Comparison of ENCODE assay signal across 18 cellular contexts in the genomic region with DNA sequence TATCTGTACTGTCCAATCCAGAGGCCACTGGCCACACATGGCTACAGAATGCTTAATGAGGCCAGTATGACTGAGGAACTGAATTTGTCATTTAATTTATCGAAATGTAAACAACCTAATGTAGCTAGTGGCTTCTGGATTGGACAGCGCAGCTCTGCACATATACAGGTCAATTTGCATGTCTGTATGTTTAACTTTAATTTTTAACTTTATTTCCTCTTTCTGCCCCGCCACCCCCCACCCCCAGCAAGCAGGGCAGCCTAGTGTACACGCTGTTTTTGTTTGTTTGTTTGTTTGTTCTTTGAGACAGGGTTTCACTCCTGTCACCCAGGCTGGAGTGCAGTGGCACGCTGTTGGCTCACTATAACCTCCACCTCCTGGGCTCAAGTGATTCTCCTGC. TPM values are rescaled to one million over a fixed set of nuclear protein-coding genes. Genes with fewer than 3 reads are reported as not detected.
DNase-seq lines count a peak whose midpoint lies in the region; ATAC-seq and TF ChIP-seq lines count a peak whose summit lies in the region.
"Had no signal": no experiment of that assay in that cellular context is flagged by ENCODE, and none has a peak within 500 bp of the region (broad histone marks: within the 10 kb centered on the region; RNA-seq: fewer than 3 reads in every experiment).

No MANE protein-coding gene starts in this region.

- peaks cover 16 to 23% (median 21%) of the 10 kb centered on the region in 3 donors for H3K4me1 Mint-ChIP-seq in IgD-negative memory B cell
- H3K4me1 Mint-ChIP-seq in naive B cell, result peaks cover 9 to 23% (median 14%) of the 10 kb centered on the region in 3 donors
- H3K4me1 Mint-ChIP-seq in mesothelial cell of epicardium, result no peaks in the 10 kb centered on the region
- peaks cover 3% of the 10 kb centered on the region in 2 donors for H3K4me1 Mint-ChIP-seq in effector memory CD8-positive, alpha-beta T cell (ENCODE audit: low read depth in 2 of 2)
- H3K4me1 Mint-ChIP-seq: activated CD4-positive, alpha-beta T cell treated with anti-CD3 and anti-CD28 coated beads, Interleukin-2, amount 10 ng/mL, durations not matched to agents 7 days and 5 days had no signal

- H3K4me3 Mint-ChIP-seq in IgD-negative memory B cell, result peak overlapping the region; percentile 21 to 89 (median 60)
- H3K4me3 Mint-ChIP-seq in naive B cell, result peak overlapping the region in 7 of 8 donors; percentile 16 to 86 (median 66)
- no peak overlapping the region for H3K4me3 Mint-ChIP-seq in mesothelial cell of epicardium
- H3K4me3 Mint-ChIP-seq in effector memory CD8-positive, alpha-beta T cell, result no peak overlapping the region
- H3K4me3 Mint-ChIP-seq: activated CD4-positive, alpha-beta T cell treated with anti-CD3 and anti-CD28 coated beads, Interleukin-2, amount 10 ng/mL, durations not matched to agents 7 days and 5 days; stimulated activated naive CD8-positive, alpha-beta T cell treated with anti-CD3 and anti-CD28 coated beads, Interleukin-15, Interleukin-2, amounts not matched to agents 100 ng/mL and 50 ng/mL, for 24 hours; type B pancreatic cell had no signal

- peak; percentile 31 for ATAC-seq in GM18907 (IDR thresholded peaks at IDR 0.05; ENCODE audit: unreplicated experiment)
- peak; percentile 47 for ATAC-seq in HG02610 (IDR thresholded peaks at IDR 0.05; ENCODE audit: unreplicated experiment)
- peak in 1 of 2 donors; percentile 42 for ATAC-seq in naive B cell (ENCODE audit: low read depth in 2 of 2)
- ATAC-seq in effector memory CD8-positive, alpha-beta T cell (replicated peaks), result no peak
- no peak for ATAC-seq in GM18870 (IDR thresholded peaks at IDR 0.05; ENCODE audit: unreplicated experiment)
- ATAC-seq: right cardiac atrium had no signal

- H3K36me3 Mint-ChIP-seq in IgD-negative memory B cell (peaks cover 9% of the 10 kb centered on the region), naive B cell (peaks cover 6 to 9% of the 10 kb centered on the region in 2 donors), mesothelial cell of epicardium (peaks cover 46% of the 10 kb centered on the region)
- H3K36me3 Mint-ChIP-seq in effector memory CD8-positive, alpha-beta T cell (ENCODE audit: insufficient read depth), result peaks cover 13% of the 10 kb centered on the region

- TF ChIP-seq CTCF in mesothelial cell of epicardium (IDR thresholded peaks at IDR 0.05; ENCODE audit: unreplicated experiment), result no peak

- peaks cover 0 to 7% (median 4%) of the 10 kb centered on the region in 3 donors for H3K9me3 Mint-ChIP-seq in IgD-negative memory B cell
- peaks cover 0 to 11% (median 7%) of the 10 kb centered on the region in 7 donors for H3K9me3 Mint-ChIP-seq in naive B cell
- H3K9me3 Mint-ChIP-seq in mesothelial cell of epicardium, result peaks cover 11% of the 10 kb centered on the region
- no peaks in the 10 kb centered on the region for H3K9me3 Mint-ChIP-seq in effector memory CD8-positive, alpha-beta T cell

- no peak for DNase-seq in naive B cell
- DNase-seq in mesothelial cell of epicardium (ENCODE audit: low spot score in 2 of 2, unreplicated experiment in 2 of 2), result no peak
- DNase-seq in effector memory CD8-positive, alpha-beta T cell, result no peak
- DNase-seq in NCI-H1417 treated with DMSO at 0.1 percent for 48 hours (lab: John Stamatoyannopoulos, UW), result no peak
- DNase-seq: activated CD4-positive, alpha-beta T cell treated with anti-CD3 and anti-CD28 coated beads, Interleukin-2, amount 10 ng/mL, durations not matched to agents 7 days and 5 days; activated CD8-positive, alpha-beta memory T cell treated with anti-CD3 and anti-CD28 coated beads, Interleukin-2, amount 50 U/mL, for 4 hours; esophagus squamous epithelium; GOT3; NCI-H1417; NCI-H774; right cardiac atrium; SK-N-SH had no signal

- H3K27ac Mint-ChIP-seq in IgD-negative memory B cell, result peak overlapping the region; percentile 35 to 95 (median 81)
- peak overlapping the region in 5 of 6 donors; percentile 27 to 89 (median 72) for H3K27ac Mint-ChIP-seq in naive B cell
- no peak overlapping the region for H3K27ac Mint-ChIP-seq in mesothelial cell of epicardium
- no peak overlapping the region for H3K27ac Mint-ChIP-seq in effector memory CD8-positive, alpha-beta T cell
- H3K27ac Mint-ChIP-seq: activated CD4-positive, alpha-beta T cell treated with anti-CD3 and anti-CD28 coated beads, Interleukin-2, amount 10 ng/mL, durations not matched to agents 7 days and 5 days; stimulated activated naive CD8-positive, alpha-beta T cell treated with anti-CD3 and anti-CD28 coated beads, Interleukin-15, Interleukin-2, amounts not matched to agents 100 ng/mL and 50 ng/mL, for 24 hours; type B pancreatic cell had no signal

- no peaks in the 10 kb centered on the region for H3K27me3 Mint-ChIP-seq in IgD-negative memory B cell
- H3K27me3 Mint-ChIP-seq in naive B cell, result no peaks in the 10 kb centered on the region
- no peaks in the 10 kb centered on the region for H3K27me3 Mint-ChIP-seq in mesothelial cell of epicardium (ENCODE audit: low read depth)
- no peaks in the 10 kb centered on the region for H3K27me3 Mint-ChIP-seq in effector memory CD8-positive, alpha-beta T cell
- H3K27me3 Mint-ChIP-seq: activated CD4-positive, alpha-beta T cell treated with anti-CD3 and anti-CD28 coated beads, Interleukin-2, amount 10 ng/mL, durations not matched to agents 7 days and 5 days; stimulated activated naive CD8-positive, alpha-beta T cell treated with anti-CD3 and anti-CD28 coated beads, Interleukin-15, Interleukin-2, amounts not matched to agents 100 ng/mL and 50 ng/mL, for 24 hours; type B pancreatic cell had no signal

RNA-seq across cellular contexts. Expression of a gene that starts 15.5 kb away (rescaled TPM):
- 2.4 TPM for polyA plus RNA-seq in IgD-negative memory B cell
- polyA plus RNA-seq in naive B cell (ENCODE audit: low read depth in 6 of 6), result 1 to 10 TPM in 1 of 6 donors, under 1 TPM in 4, not detected in 1; 0.06 to 1.6 (median 0.69) TPM
- 9.3 to 11.7 TPM (median 10.2 TPM) in 3 replicates for total RNA-seq in mesothelial cell of epicardium

RNA-seq across cellular contexts. Expression of a gene that starts 15.9 kb away (rescaled TPM):
- polyA plus RNA-seq in IgD-negative memory B cell (30.1 TPM), naive B cell (ENCODE audit: low read depth in 6 of 6) (10 to 100 TPM; 13.6 to 30.9 (median 23.5) TPM)
- total RNA-seq in mesothelial cell of epicardium, result 62.6 to 72.8 TPM (median 66.5 TPM) in 3 replicates

Comparison
In these comparisons a context has a peak if more than half of its experiments do, and no peak if none do; other contexts are left out.
1. ATAC-seq: peak in GM18907 (single experiment) and HG02610 (single experiment); none in effector memory CD8-positive, alpha-beta T cell (single experiment) and GM18870 (single experiment).
2. H3K27ac Mint-ChIP-seq: peak in IgD-negative memory B cell (3 of 3) and naive B cell (5 of 6); none in mesothelial cell of epicardium (single experiment) and effector memory CD8-positive, alpha-beta T cell (0 of 2).
3. H3K4me3 Mint-ChIP-seq: peak in IgD-negative memory B cell (4 of 4) and naive B cell (7 of 8); none in mesothelial cell of epicardium (single experiment) and effector memory CD8-positive, alpha-beta T cell (0 of 2).